Comparison of ENCODE assay signal across 8 cellular contexts in genomic region chr2:44087037-44087713, GRCh38.
DNase-seq lines count a peak whose midpoint lies in the region; ATAC-seq, FAIRE-seq and TF ChIP-seq lines count a peak whose summit lies in the region.

No MANE protein-coding gene starts in this region.

- no peaks in the 10 kb centered on the region for H3K4me1 ChIP-seq in endocrine pancreas (ENCODE audit: control insufficient read depth, insufficient read depth, low read length)

- no peaks in the 10 kb centered on the region for H3K9me3 ChIP-seq in endocrine pancreas (ENCODE audit: control insufficient read depth, low read length)

- peak; percentile 61 for ATAC-seq in GM19397 (IDR thresholded peaks at IDR 0.05; ENCODE audit: unreplicated experiment)

- peak overlapping the region; percentile 67 for H3K9ac ChIP-seq in endocrine pancreas (ENCODE audit: control insufficient read depth, insufficient read depth, low read length)

- DNase-seq in HTR-8/SVneo (ENCODE audit: insufficient read length, low spot score), result peak; percentile 86
- DNase-seq in NOMO-1 treated with DMSO at 0.1 percent for 48 hours (lab: John Stamatoyannopoulos, UW; ENCODE audit: unreplicated experiment), result peak; percentile 79
- peak; percentile 59 for DNase-seq in activated CD8-positive, alpha-beta memory T cell treated with anti-CD3 and anti-CD28 coated beads, Interleukin-2, amount 50 U/mL, for 1 hour (ENCODE audit: extremely low read depth)
- peak; percentile 95 for DNase-seq in mesenteric fat pad (ENCODE audit: low spot score)
- peak; percentile 47 for DNase-seq in stimulated activated CD8-positive, alpha-beta memory T cell treated with anti-CD3 and anti-CD28 coated beads, Interleukin-12 subunit alpha, Interleukin-12 subunit beta, amount 100 ng/mL, for 24 hours (ENCODE audit: extremely low read depth)

- FAIRE-seq in HTR-8/SVneo (lab: Jason Lieb, UNC), result peak; percentile 93

- TF ChIP-seq CTCF in C4-2B (conservative IDR thresholded peaks at IDR 0.05), result peak; percentile 88

- no peak overlapping the region for H3K27ac ChIP-seq in C4-2B

- no peaks in the 10 kb centered on the region for H3K36me3 ChIP-seq in endocrine pancreas (ENCODE audit: control insufficient read depth, insufficient read depth, low read length)

- H3K4me3 ChIP-seq in endocrine pancreas (ENCODE audit: control insufficient read depth, insufficient read depth, low read length), result peak overlapping the region; percentile 56

- H3K27me3 ChIP-seq in endocrine pancreas (ENCODE audit: control insufficient read depth, insufficient read depth, low read length), result no peaks in the 10 kb centered on the region
